21 cellular contexts compared by ENCODE assay signal in genomic region chr10:131729938-131730660, GRCh38.
"Had no signal": no experiment of that assay in that cellular context is flagged by ENCODE, and none has a peak within 500 bp of the region (broad histone marks: within the 10 kb centered on the region; RNA-seq: fewer than 3 reads in every experiment).

No MANE protein-coding gene starts in this region.

- H3K36me3 ChIP-seq: cardiac muscle cell, left lung, neutrophil, pancreas, thyroid gland had no signal

- H3K4me1 Mint-ChIP-seq: activated CD4-positive, alpha-beta T cell treated with anti-CD3 and anti-CD28 coated beads, Interleukin-2, amount 10 ng/mL, durations not matched to agents 7 days and 5 days; activated naive CD8-positive, alpha-beta T cell treated with anti-CD3 and anti-CD28 coated beads, Interleukin-2, amount 10 ng/mL, durations not matched to agents 7 days and 5 days; T-cell had no signal

- DNase-seq: activated CD4-positive, alpha-beta T cell treated with anti-CD3 and anti-CD28 coated beads, Interleukin-2, amount 10 ng/mL, durations not matched to agents 7 days and 5 days; activated naive CD4-positive, alpha-beta T cell treated with Interleukin-2 at 50 U/mL for 16 hours; activated naive CD8-positive, alpha-beta T cell treated with anti-CD3 and anti-CD28 coated beads, Interleukin-2, amount 10 ng/mL, durations not matched to agents 7 days and 5 days; amygdala; foreskin keratinocyte; hypothalamus; kidney; mammary epithelial cell; mucosa of descending colon; naive B cell; stimulated activated CD8-positive, alpha-beta memory T cell treated with anti-CD3 and anti-CD28 coated beads, Interleukin-4, amount 100 ng/mL, for 48 hours; stimulated activated naive CD4-positive, alpha-beta T cell; T1000; thyroid gland had no signal

- H3K36me3 Mint-ChIP-seq: activated naive CD8-positive, alpha-beta T cell treated with anti-CD3 and anti-CD28 coated beads, Interleukin-2, amount 10 ng/mL, durations not matched to agents 7 days and 5 days; naive B cell; T-cell had no signal

- H3K27ac ChIP-seq: cardiac muscle cell, dorsolateral prefrontal cortex, foreskin keratinocyte, left lung, neutrophil, pancreas, thyroid gland had no signal

- H3K4me3 Mint-ChIP-seq: activated CD4-positive, alpha-beta T cell treated with anti-CD3 and anti-CD28 coated beads, Interleukin-2, amount 10 ng/mL, durations not matched to agents 7 days and 5 days; activated naive CD8-positive, alpha-beta T cell treated with anti-CD3 and anti-CD28 coated beads, Interleukin-2, amount 10 ng/mL, durations not matched to agents 7 days and 5 days; naive B cell; T-cell had no signal

- H3K27ac Mint-ChIP-seq: activated CD4-positive, alpha-beta T cell treated with anti-CD3 and anti-CD28 coated beads, Interleukin-2, amount 10 ng/mL, durations not matched to agents 7 days and 5 days; activated naive CD8-positive, alpha-beta T cell treated with anti-CD3 and anti-CD28 coated beads, Interleukin-2, amount 10 ng/mL, durations not matched to agents 7 days and 5 days; naive B cell; T-cell had no signal

- H3K27me3 Mint-ChIP-seq: activated CD4-positive, alpha-beta T cell treated with anti-CD3 and anti-CD28 coated beads, Interleukin-2, amount 10 ng/mL, durations not matched to agents 7 days and 5 days; activated naive CD8-positive, alpha-beta T cell treated with anti-CD3 and anti-CD28 coated beads, Interleukin-2, amount 10 ng/mL, durations not matched to agents 7 days and 5 days had no signal

- H3K9me3 Mint-ChIP-seq: activated CD4-positive, alpha-beta T cell treated with anti-CD3 and anti-CD28 coated beads, Interleukin-2, amount 10 ng/mL, durations not matched to agents 7 days and 5 days; activated naive CD8-positive, alpha-beta T cell treated with anti-CD3 and anti-CD28 coated beads, Interleukin-2, amount 10 ng/mL, durations not matched to agents 7 days and 5 days had no signal

- ATAC-seq: foreskin keratinocyte, left lung, mucosa of descending colon, pancreas, SK-N-SH treated with all-trans-retinoic acid at 6 μM for 48 hours, T-cell had no signal

- H3K4me1 ChIP-seq: foreskin keratinocyte, pancreas had no signal

- H3K27me3 ChIP-seq: cardiac muscle cell, foreskin keratinocyte, pancreas, thyroid gland had no signal

- H3K4me3 ChIP-seq: cardiac muscle cell, dorsolateral prefrontal cortex, left lung, mucosa of descending colon, pancreas, thyroid gland had no signal

- H3K9me3 ChIP-seq: mucosa of descending colon, neutrophil, pancreas, thyroid gland had no signal
